26 cellular contexts compared by ENCODE assay signal in genomic region chr5:107549567-107549966, GRCh38.
DNase-seq lines count a peak whose midpoint lies in the region; ATAC-seq and TF ChIP-seq lines count a peak whose summit lies in the region.
"Had no signal": no experiment of that assay in that cellular context is flagged by ENCODE, and none has a peak within 500 bp of the region (broad histone marks: within the 10 kb centered on the region; RNA-seq: fewer than 3 reads in every experiment).

No MANE protein-coding gene starts in this region.

- no peaks in the 10 kb centered on the region for H3K4me1 Mint-ChIP-seq in activated CD4-positive, alpha-beta T cell treated with anti-CD3 and anti-CD28 coated beads, Interleukin-2, amount 10 ng/mL, durations not matched to agents 24 days and 14 days
- peaks cover 45% of the 10 kb centered on the region for H3K4me1 Mint-ChIP-seq in WTC11
- H3K4me1 Mint-ChIP-seq in osteocyte (ENCODE audit: unreplicated experiment): peaks cover 35% of the 10 kb centered on the region
- H3K4me1 Mint-ChIP-seq: B cell; CD14-positive monocyte; CD8-positive, alpha-beta memory T cell had no signal

- no peak overlapping the region for H3K4me3 Mint-ChIP-seq in activated CD4-positive, alpha-beta T cell treated with anti-CD3 and anti-CD28 coated beads, Interleukin-2, amount 10 ng/mL, durations not matched to agents 24 days and 14 days
- H3K4me3 Mint-ChIP-seq in WTC11 (no peak overlapping the region), osteocyte (ENCODE audit: unreplicated experiment) (no peak overlapping the region)
- H3K4me3 Mint-ChIP-seq: B cell; CD14-positive monocyte; CD8-positive, alpha-beta memory T cell; HFFc6 had no signal

- H4K20me1 ChIP-seq in DND-41 (ENCODE audit: insufficient read depth, low read length): no peaks in the 10 kb centered on the region

- H3K9me3 Mint-ChIP-seq in activated CD4-positive, alpha-beta T cell treated with anti-CD3 and anti-CD28 coated beads, Interleukin-2, amount 10 ng/mL, durations not matched to agents 24 days and 14 days: no peaks in the 10 kb centered on the region
- H3K9me3 Mint-ChIP-seq in WTC11 (no peaks in the 10 kb centered on the region), osteocyte (ENCODE audit: unreplicated experiment) (no peaks in the 10 kb centered on the region)
- H3K9me3 Mint-ChIP-seq: CD14-positive monocyte; CD8-positive, alpha-beta memory T cell; HFFc6 had no signal

- no peaks in the 10 kb centered on the region for H3K79me2 ChIP-seq in DND-41 (ENCODE audit: insufficient read depth, low read length)
- no peaks in the 10 kb centered on the region for H3K79me2 ChIP-seq in trophoblast cell (ENCODE audit: control insufficient read depth, insufficient read depth, low read length, poor library complexity)

- H3K9ac ChIP-seq in DND-41 (ENCODE audit: low read depth, low read length): no peak overlapping the region
- no peak overlapping the region for H3K9ac ChIP-seq in trophoblast cell (ENCODE audit: low read length)

- no peak overlapping the region for H2BK5ac ChIP-seq in trophoblast cell (ENCODE audit: low read depth, low read length, poor library complexity)

- H3K79me1 ChIP-seq in trophoblast cell (ENCODE audit: low read length): no peaks in the 10 kb centered on the region

- peaks cover 4% of the 10 kb centered on the region for H3K27me3 Mint-ChIP-seq in activated CD4-positive, alpha-beta T cell treated with anti-CD3 and anti-CD28 coated beads, Interleukin-2, amount 10 ng/mL, durations not matched to agents 24 days and 14 days
- H3K27me3 Mint-ChIP-seq in WTC11 (ENCODE audit: low read depth) (peaks cover 19% of the 10 kb centered on the region), osteocyte (ENCODE audit: unreplicated experiment) (no peaks in the 10 kb centered on the region)
- H3K27me3 Mint-ChIP-seq: B cell had no signal

- no peaks in the 10 kb centered on the region for H3K9me3 ChIP-seq in DND-41 (ENCODE audit: insufficient read depth, low read length, severe bottlenecking)
- H3K9me3 ChIP-seq in trophoblast cell (ENCODE audit: insufficient read depth, low read depth, low read length): no peaks in the 10 kb centered on the region
- H3K9me3 ChIP-seq: SJSA1 had no signal

- no peak overlapping the region for H3K4me2 ChIP-seq in DND-41 (ENCODE audit: insufficient read depth, low read length)
- no peak overlapping the region for H3K4me2 ChIP-seq in trophoblast cell (ENCODE audit: low read length)
- H3K4me2 ChIP-seq: PC-9 had no signal

- H2BK12ac ChIP-seq in trophoblast cell (ENCODE audit: low read length): peak overlapping the region; percentile 2

- no peak overlapping the region for H3K27ac Mint-ChIP-seq in activated CD4-positive, alpha-beta T cell treated with anti-CD3 and anti-CD28 coated beads, Interleukin-2, amount 10 ng/mL, durations not matched to agents 24 days and 14 days
- H3K27ac Mint-ChIP-seq in WTC11: no peak overlapping the region
- no peak overlapping the region for H3K27ac Mint-ChIP-seq in osteocyte (ENCODE audit: unreplicated experiment)
- H3K27ac Mint-ChIP-seq: B cell; CD8-positive, alpha-beta memory T cell; HFFc6 had no signal

- DNase-seq in activated CD4-positive, alpha-beta T cell treated with anti-CD3 and anti-CD28 coated beads, Interleukin-2, amount 10 ng/mL, durations not matched to agents 24 days and 14 days: peak; percentile 47
- no peak for DNase-seq in activated CD4-positive, alpha-beta T cell treated with anti-CD3 and anti-CD28 coated beads, Interleukin-2, amount 50 U/mL, for 4 hours
- DNase-seq in DND-41 (no peak), WTC11 (ENCODE audit: low spot score) (no peak), trophoblast cell (no peak), osteocyte (ENCODE audit: extremely low spot score, unreplicated experiment) (no peak), NCI-H146 treated with DMSO at 0.1 percent for 48 hours (lab: John Stamatoyannopoulos, UW; ENCODE audit: unreplicated experiment) (no peak), posterior vena cava (ENCODE audit: low spot score) (no peak)
- DNase-seq: CD8-positive, alpha-beta memory T cell; DMS79 treated with DMSO at 0.1 percent for 48 hours; H7; HFFc6; KBM-7; MV-4-11; NCI-H1105; NCI-H1436 treated with DMSO at 0.1 percent for 48 hours; NCI-H1930; NCI-H2107; NCI-H524; NCI-H774; PC-9; Right ventricle myocardium superior had no signal

- peak overlapping the region; percentile 9 for H3K14ac ChIP-seq in trophoblast cell (ENCODE audit: low read length)

- TF ChIP-seq CTCF in DND-41 (IDR thresholded peaks at IDR 0.05; ENCODE audit: borderline replicate concordance, extremely low read depth, low read length, poor library complexity, severe bottlenecking) (no peak), WTC11 (IDR thresholded peaks at IDR 0.05) (no peak), osteocyte (IDR thresholded peaks at IDR 0.05) (no peak)

- H3K27ac ChIP-seq in DND-41 (ENCODE audit: low read length) (no peak overlapping the region), trophoblast cell (ENCODE audit: low read depth, low read length) (no peak overlapping the region)
- H3K27ac ChIP-seq: 22Rv1, SJSA1 had no signal

- H3K27me3 ChIP-seq in DND-41 (ENCODE audit: insufficient read depth, low read length, poor library complexity): no peaks in the 10 kb centered on the region
- H3K27me3 ChIP-seq in trophoblast cell (ENCODE audit: insufficient read depth, low read length): no peaks in the 10 kb centered on the region
- H3K27me3 ChIP-seq: SJSA1 had no signal

- H2AFZ ChIP-seq in DND-41 (ENCODE audit: low read depth, low read length) (0 out of 2 replicates have a peak overlapping the region, but pooled peaks have one; percentile 41), trophoblast cell (ENCODE audit: insufficient read depth, low read length, poor library complexity) (no peak overlapping the region)
- H2AFZ ChIP-seq: PC-9 had no signal

- H4K8ac ChIP-seq in trophoblast cell (ENCODE audit: low read depth, low read length): no peak overlapping the region

- H3K18ac ChIP-seq in trophoblast cell (ENCODE audit: low read length): peak overlapping the region; percentile 33

- peak overlapping the region; percentile 3 for H2AK5ac ChIP-seq in trophoblast cell (ENCODE audit: low read length)

- H2BK120ac ChIP-seq in trophoblast cell (ENCODE audit: insufficient read depth, low read length, poor library complexity): no peak overlapping the region

- H3K23ac ChIP-seq in trophoblast cell (ENCODE audit: low read length): no peak overlapping the region

- H3K4me1 ChIP-seq in DND-41 (ENCODE audit: insufficient read depth, low read length) (peaks cover 14% of the 10 kb centered on the region), trophoblast cell (ENCODE audit: control insufficient read depth in 1 of 2, insufficient read depth in 2 of 2, low read length in 2 of 2) (peaks cover 2 to 3% of the 10 kb centered on the region in 2 experiments)

- H4K12ac ChIP-seq in trophoblast cell (ENCODE audit: low read depth, low read length): no peak overlapping the region

- CTCF ChIA-PET in WTC11 (lab: Charles Lee): interaction anchor here (1.1 kb wide), 1 partner anchor 23 kb away, joined by 4 read pairs; no protein-coding TSS in a partner anchor

- no CpG with 5 or more reads among the region's 2 CpGs for WGBS in trophoblast cell (ENCODE audit: extremely low coverage, insufficient coverage, insufficient read length)

- no peaks in the 10 kb centered on the region for H3K36me3 Mint-ChIP-seq in activated CD4-positive, alpha-beta T cell treated with anti-CD3 and anti-CD28 coated beads, Interleukin-2, amount 10 ng/mL, durations not matched to agents 24 days and 14 days (ENCODE audit: low read depth)
- H3K36me3 Mint-ChIP-seq in WTC11 (no peaks in the 10 kb centered on the region), osteocyte (ENCODE audit: unreplicated experiment) (no peaks in the 10 kb centered on the region)
- H3K36me3 Mint-ChIP-seq: CD14-positive monocyte; CD8-positive, alpha-beta memory T cell had no signal

- H3K4me3 ChIP-seq in DND-41 (ENCODE audit: low read depth in 1 of 2, low read length in 2 of 2): no peak overlapping the region
- no peak overlapping the region for H3K4me3 ChIP-seq in trophoblast cell (ENCODE audit: low read depth, low read length)
- H3K4me3 ChIP-seq: PC-9, SJSA1 had no signal

- H3K4ac ChIP-seq in trophoblast cell (ENCODE audit: low read depth, low read length): no peak overlapping the region

- H3K36me3 ChIP-seq in DND-41 (ENCODE audit: insufficient read depth, low read length) (no peaks in the 10 kb centered on the region), trophoblast cell (ENCODE audit: control insufficient read depth in 1 of 2, insufficient read depth in 2 of 2, low read length in 2 of 2) (no peaks in the 10 kb centered on the region)
- H3K36me3 ChIP-seq: SJSA1 had no signal

- intact Hi-C loops in activated CD4-positive, alpha-beta T cell treated with anti-CD3 and anti-CD28 coated beads, Interleukin-2, amount 10 ng/mL, durations not matched to agents 24 days and 14 days (cut with micrococcal nuclease): no loop called here
- intact Hi-C loops in posterior vena cava (cut with DNase I): no loop called here

- no peak overlapping the region for H4K91ac ChIP-seq in trophoblast cell (ENCODE audit: low read depth, low read length)

- no peak for ATAC-seq in DND-41 (ENCODE audit: insufficient read depth, low read depth)
- peak; percentile 27; the same call in 1 of the 2 replicates for ATAC-seq in WTC11

- POLR2A ChIA-PET in WTC11 (lab: Charles Lee): no interaction called here

TF ChIP-seq in WTC11, 78 proteins besides CTCF, POLR2A, EP300 and RAD21:
- TF ChIP-seq TEAD4 (CRISPR knock-in tag; IDR thresholded peaks at IDR 0.05) (no peak), ZNF219 (CRISPR knock-in tag; IDR thresholded peaks at IDR 0.05; ENCODE audit: borderline replicate concordance) (no peak)
